27 cellular contexts compared by ENCODE assay signal in the genomic region with DNA sequence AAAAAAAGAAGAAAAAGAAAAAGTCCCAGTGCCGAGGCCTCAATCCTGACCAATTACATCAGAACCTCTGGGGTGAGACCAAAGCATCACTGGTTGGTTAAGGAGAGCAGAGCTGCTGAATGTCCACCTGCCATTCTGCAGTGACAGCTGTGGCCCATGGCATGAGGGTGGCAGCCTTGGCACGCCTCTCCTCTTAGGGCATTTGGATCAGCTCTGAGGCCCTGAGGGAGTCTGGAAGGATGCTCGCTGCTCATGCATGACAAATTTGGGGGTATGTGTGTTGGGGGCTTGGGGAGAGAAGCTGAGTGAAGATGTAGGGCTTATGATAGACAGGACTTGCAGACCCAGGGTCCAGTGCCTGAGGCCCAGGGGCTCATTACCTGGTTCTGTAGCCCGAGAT.
"Had no signal": no experiment of that assay in that cellular context is flagged by ENCODE, and none has a peak within 500 bp of the region (broad histone marks: within the 10 kb centered on the region; RNA-seq: fewer than 3 reads in every experiment).

No MANE protein-coding gene starts in this region.

- H3K27me3 Mint-ChIP-seq: activated CD4-positive, alpha-beta T cell treated with anti-CD3 and anti-CD28 coated beads, Interleukin-2, amount 10 ng/mL, durations not matched to agents 7 days and 5 days; activated naive CD8-positive, alpha-beta T cell; activated naive CD8-positive, alpha-beta T cell treated with anti-CD3 and anti-CD28 coated beads, Interleukin-2, amount 50 U/mL, for 24 hours had no signal

- H3K36me3 ChIP-seq: SJCRH30 had no signal

- H3K27ac Mint-ChIP-seq: activated CD4-positive, alpha-beta T cell treated with anti-CD3 and anti-CD28 coated beads, Interleukin-2, amount 10 ng/mL, durations not matched to agents 7 days and 5 days; activated CD8-positive, alpha-beta T cell treated with anti-CD3 and anti-CD28 coated beads, Interleukin-2, amount 10 ng/mL, durations not matched to agents 7 days and 5 days; activated naive CD4-positive, alpha-beta T cell treated with anti-CD3 and anti-CD28 coated beads, Interleukin-2, amount 10 ng/mL, durations not matched to agents 7 days and 5 days; activated naive CD8-positive, alpha-beta T cell; activated naive CD8-positive, alpha-beta T cell treated with anti-CD3 and anti-CD28 coated beads, Interleukin-2, amount 50 U/mL, for 24 hours; brain; T-helper 1 cell treated with Interleukin-12 subunit alpha and Interleukin-12 subunit beta and Interleukin-4 antibody, amounts not matched to agents 30 μg/mL and 1 μg/mL, for 36 hours; T-helper 2 cell treated with Interferon-gamma antibody and Interleukin-4, amounts not matched to agents 5 μg/mL and 100 μg/mL, for 36 hours had no signal

- ATAC-seq: activated CD8-positive, alpha-beta T cell treated with anti-CD3 and anti-CD28 coated beads, Interleukin-2, amount 10 ng/mL, durations not matched to agents 7 days and 5 days; activated naive CD8-positive, alpha-beta T cell treated with anti-CD3 and anti-CD28 coated beads, Interleukin-2, amount 50 U/mL, for 24 hours had no signal

- H3K27ac ChIP-seq: KMS-11, PC-9, RWPE1, SJCRH30, SK-N-MC had no signal

- H3K9ac ChIP-seq: KMS-11 had no signal

- H3K4me1 ChIP-seq: SJCRH30 had no signal

- H3K4me2 ChIP-seq: KMS-11, PC-9 had no signal

- H3K36me3 Mint-ChIP-seq: activated naive CD4-positive, alpha-beta T cell treated with anti-CD3 and anti-CD28 coated beads, Interleukin-2, amount 10 ng/mL, durations not matched to agents 7 days and 5 days; brain had no signal

- DNase-seq: activated CD4-positive, alpha-beta T cell treated with anti-CD3 and anti-CD28 coated beads, Interleukin-2, amount 10 ng/mL, durations not matched to agents 7 days and 5 days; activated CD4-positive, alpha-beta T cell treated with anti-CD3 and anti-CD28 coated beads, Interleukin-2, amount 50 U/mL, for 48 hours; activated CD8-positive, alpha-beta memory T cell treated with anti-CD3 and anti-CD28 coated beads, Interleukin-2, amount 50 U/mL, for 4 hours; activated CD8-positive, alpha-beta T cell treated with anti-CD3 and anti-CD28 coated beads, Interleukin-2, amount 10 ng/mL, durations not matched to agents 7 days and 5 days; activated effector memory CD4-positive, alpha-beta T cell treated with Interleukin-2 at 50 U/mL for 16 hours; activated naive CD4-positive, alpha-beta T cell treated with anti-CD3 and anti-CD28 coated beads, Interleukin-2, amount 10 ng/mL, durations not matched to agents 7 days and 5 days; activated naive CD8-positive, alpha-beta T cell treated with anti-CD3 and anti-CD28 coated beads, Interleukin-2, amount 50 U/mL, for 24 hours; anterior cingulate cortex; central memory CD4-positive, alpha-beta T cell; MM.1S; MV-4-11; NCI-H1092; NCI-H1436 treated with DMSO at 0.1 percent for 48 hours; NCI-H1694 treated with DMSO at 0.1 percent for 48 hours; NCI-H2029; NCI-H345; NCI-H524 treated with DMSO at 0.1 percent for 48 hours; PC-9; SHP77 had no signal

- H3K9me3 Mint-ChIP-seq: activated naive CD8-positive, alpha-beta T cell treated with anti-CD3 and anti-CD28 coated beads, Interleukin-2, amount 50 U/mL, for 24 hours; T-helper 2 cell treated with Interferon-gamma antibody and Interleukin-4, amounts not matched to agents 5 μg/mL and 100 μg/mL, for 36 hours had no signal

- H2AFZ ChIP-seq: PC-9 had no signal

- H3K27me3 ChIP-seq: SJCRH30 had no signal

- H3K9me3 ChIP-seq: SJCRH30 had no signal

- H3K4me3 Mint-ChIP-seq: activated CD4-positive, alpha-beta T cell treated with anti-CD3 and anti-CD28 coated beads, Interleukin-2, amount 10 ng/mL, durations not matched to agents 7 days and 5 days; activated CD8-positive, alpha-beta T cell treated with anti-CD3 and anti-CD28 coated beads, Interleukin-2, amount 10 ng/mL, durations not matched to agents 7 days and 5 days; activated naive CD4-positive, alpha-beta T cell treated with anti-CD3 and anti-CD28 coated beads, Interleukin-2, amount 10 ng/mL, durations not matched to agents 7 days and 5 days; activated naive CD8-positive, alpha-beta T cell; activated naive CD8-positive, alpha-beta T cell treated with anti-CD3 and anti-CD28 coated beads, Interleukin-2, amount 50 U/mL, for 24 hours; brain; T-helper 1 cell treated with Interleukin-12 subunit alpha and Interleukin-12 subunit beta and Interleukin-4 antibody, amounts not matched to agents 30 μg/mL and 1 μg/mL, for 36 hours; T-helper 2 cell treated with Interferon-gamma antibody and Interleukin-4, amounts not matched to agents 5 μg/mL and 100 μg/mL, for 36 hours had no signal

- H3K4me1 Mint-ChIP-seq: activated CD4-positive, alpha-beta T cell treated with anti-CD3 and anti-CD28 coated beads, Interleukin-2, amount 10 ng/mL, durations not matched to agents 7 days and 5 days; activated naive CD4-positive, alpha-beta T cell treated with anti-CD3 and anti-CD28 coated beads, Interleukin-2, amount 10 ng/mL, durations not matched to agents 7 days and 5 days; activated naive CD8-positive, alpha-beta T cell treated with anti-CD3 and anti-CD28 coated beads, Interleukin-2, amount 50 U/mL, for 24 hours; brain had no signal

- H3K4me3 ChIP-seq: PC-9, SJCRH30, SK-N-MC had no signal
